17 cellular contexts compared by ENCODE assay signal in genomic region chr2:95272299-95272751, GRCh38. TPM values are rescaled to one million over a fixed set of nuclear protein-coding genes. Genes with fewer than 3 reads are reported as not detected.
"Had no signal": no experiment of that assay in that cellular context is flagged by ENCODE, and none has a peak within 500 bp of the region (broad histone marks: within the 10 kb centered on the region; RNA-seq: fewer than 3 reads in every experiment).

No MANE protein-coding gene starts in this region.

- FAIRE-seq: islet of Langerhans had no signal

- H3K27ac Mint-ChIP-seq: activated CD4-positive, alpha-beta memory T cell treated with anti-CD3 and anti-CD28 coated beads for 36 hours; activated CD8-positive, alpha-beta memory T cell treated with anti-CD3 and anti-CD28 coated beads, Interleukin-2, amount 10 ng/mL, durations not matched to agents 7 days and 5 days; activated naive CD4-positive, alpha-beta T cell treated with anti-CD3 and anti-CD28 coated beads, Interleukin-2, amount 10 ng/mL, durations not matched to agents 7 days and 5 days; memory B cell; nephron had no signal

- H3K36me3 Mint-ChIP-seq: activated CD4-positive, alpha-beta memory T cell treated with anti-CD3 and anti-CD28 coated beads for 36 hours; activated CD8-positive, alpha-beta memory T cell treated with anti-CD3 and anti-CD28 coated beads, Interleukin-2, amount 10 ng/mL, durations not matched to agents 7 days and 5 days; activated naive CD4-positive, alpha-beta T cell treated with anti-CD3 and anti-CD28 coated beads, Interleukin-2, amount 10 ng/mL, durations not matched to agents 7 days and 5 days; memory B cell had no signal

- H3K4me1 ChIP-seq: esophagus muscularis mucosa had no signal

- H3K9me3 ChIP-seq: esophagus muscularis mucosa, thoracic aorta had no signal

- H3K9me3 Mint-ChIP-seq: activated CD4-positive, alpha-beta memory T cell treated with anti-CD3 and anti-CD28 coated beads for 36 hours; activated naive CD4-positive, alpha-beta T cell treated with anti-CD3 and anti-CD28 coated beads, Interleukin-2, amount 10 ng/mL, durations not matched to agents 7 days and 5 days; memory B cell; nephron had no signal

- DNase-seq: SHP77 treated with DMSO at 0.1 percent for 48 hours; stimulated activated CD4-positive, alpha-beta T cell treated with anti-CD3 and anti-CD28 coated beads, Interleukin-15, amount 100 ng/mL, for 24 hours; stimulated activated CD4-positive, alpha-beta T cell treated with anti-CD3 and anti-CD28 coated beads, Interleukin-4, amount 100 ng/mL, for 24 hours; stimulated activated naive CD4-positive, alpha-beta T cell treated with Interleukin-2 at 50 U/mL for 16 hours; T1000 had no signal

- H3K27me3 Mint-ChIP-seq: activated CD4-positive, alpha-beta memory T cell treated with anti-CD3 and anti-CD28 coated beads for 36 hours; activated CD8-positive, alpha-beta memory T cell treated with anti-CD3 and anti-CD28 coated beads, Interleukin-2, amount 10 ng/mL, durations not matched to agents 7 days and 5 days; activated naive CD4-positive, alpha-beta T cell treated with anti-CD3 and anti-CD28 coated beads, Interleukin-2, amount 10 ng/mL, durations not matched to agents 7 days and 5 days; memory B cell had no signal

- ATAC-seq: activated CD8-positive, alpha-beta memory T cell treated with anti-CD3 and anti-CD28 coated beads, Interleukin-2, amount 10 ng/mL, durations not matched to agents 7 days and 5 days; left lobe of liver; SK-N-SH treated with all-trans-retinoic acid at 6 μM for 48 hours had no signal

- H3K36me3 ChIP-seq: cardiac muscle cell, esophagus muscularis mucosa, thoracic aorta had no signal

- H3K27ac ChIP-seq: cardiac muscle cell, coronary artery, esophagus muscularis mucosa, thoracic aorta had no signal

- H3K4me3 ChIP-seq: cardiac muscle cell, coronary artery, esophagus muscularis mucosa, thoracic aorta had no signal

- H3K4me3 Mint-ChIP-seq: activated CD4-positive, alpha-beta memory T cell treated with anti-CD3 and anti-CD28 coated beads for 36 hours; activated CD8-positive, alpha-beta memory T cell treated with anti-CD3 and anti-CD28 coated beads, Interleukin-2, amount 10 ng/mL, durations not matched to agents 7 days and 5 days; activated naive CD4-positive, alpha-beta T cell treated with anti-CD3 and anti-CD28 coated beads, Interleukin-2, amount 10 ng/mL, durations not matched to agents 7 days and 5 days; memory B cell; nephron had no signal

- H3K4me1 Mint-ChIP-seq: activated CD8-positive, alpha-beta memory T cell treated with anti-CD3 and anti-CD28 coated beads, Interleukin-2, amount 10 ng/mL, durations not matched to agents 7 days and 5 days; activated naive CD4-positive, alpha-beta T cell treated with anti-CD3 and anti-CD28 coated beads, Interleukin-2, amount 10 ng/mL, durations not matched to agents 7 days and 5 days; memory B cell; nephron had no signal

- H3K27me3 ChIP-seq: cardiac muscle cell, esophagus muscularis mucosa had no signal

RNA-seq across cellular contexts. Expression of gene KCNIP3, which starts 24.8 kb away (rescaled TPM):
- total RNA-seq: activated CD4-positive, alpha-beta memory T cell treated with anti-CD3 and anti-CD28 coated beads for 36 hours; activated CD8-positive, alpha-beta memory T cell treated with anti-CD3 and anti-CD28 coated beads, Interleukin-2, amount 10 ng/mL, durations not matched to agents 7 days and 5 days had no signal
